Comparison of ENCODE assay signal across 2 cellular contexts in the genomic region with DNA sequence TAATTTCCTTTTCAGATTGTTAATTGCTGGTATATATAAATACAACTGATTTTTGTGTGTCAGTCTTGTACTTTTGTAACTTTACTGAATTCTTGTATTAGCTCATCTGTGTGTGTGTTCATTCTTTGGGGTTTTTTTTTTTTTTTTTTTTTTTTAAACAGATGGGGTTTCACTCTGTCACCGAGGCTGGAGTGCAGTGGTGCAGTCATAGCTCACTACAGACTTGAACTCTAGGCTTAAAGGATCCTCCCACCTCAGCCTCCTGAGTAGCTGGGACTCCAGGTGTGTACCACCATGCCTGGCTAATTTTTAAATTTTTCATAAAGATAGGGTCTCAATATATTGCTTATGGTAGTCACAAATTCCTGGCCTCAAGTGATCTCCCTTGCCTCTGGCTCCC.
TF ChIP-seq lines count a peak whose summit lies in the region.

No MANE protein-coding gene starts in this region.

TF ChIP-seq in GM23338, 12 proteins besides CTCF, POLR2A, EP300 and RAD21 (continues in another document):
- no peak for TF ChIP-seq JUNB (IDR thresholded peaks at IDR 0.05; ENCODE audit: unreplicated experiment)
- TF ChIP-seq STAT1 (IDR thresholded peaks at IDR 0.05; ENCODE audit: unreplicated experiment): no peak
- no peak for TF ChIP-seq ZNF114 (CRISPR knock-in tag; IDR thresholded peaks at IDR 0.05)
- TF ChIP-seq CREB1 (CRISPR knock-in tag; IDR thresholded peaks at IDR 0.05; ENCODE audit: low read depth): no peak
- TF ChIP-seq, protein P1, sequence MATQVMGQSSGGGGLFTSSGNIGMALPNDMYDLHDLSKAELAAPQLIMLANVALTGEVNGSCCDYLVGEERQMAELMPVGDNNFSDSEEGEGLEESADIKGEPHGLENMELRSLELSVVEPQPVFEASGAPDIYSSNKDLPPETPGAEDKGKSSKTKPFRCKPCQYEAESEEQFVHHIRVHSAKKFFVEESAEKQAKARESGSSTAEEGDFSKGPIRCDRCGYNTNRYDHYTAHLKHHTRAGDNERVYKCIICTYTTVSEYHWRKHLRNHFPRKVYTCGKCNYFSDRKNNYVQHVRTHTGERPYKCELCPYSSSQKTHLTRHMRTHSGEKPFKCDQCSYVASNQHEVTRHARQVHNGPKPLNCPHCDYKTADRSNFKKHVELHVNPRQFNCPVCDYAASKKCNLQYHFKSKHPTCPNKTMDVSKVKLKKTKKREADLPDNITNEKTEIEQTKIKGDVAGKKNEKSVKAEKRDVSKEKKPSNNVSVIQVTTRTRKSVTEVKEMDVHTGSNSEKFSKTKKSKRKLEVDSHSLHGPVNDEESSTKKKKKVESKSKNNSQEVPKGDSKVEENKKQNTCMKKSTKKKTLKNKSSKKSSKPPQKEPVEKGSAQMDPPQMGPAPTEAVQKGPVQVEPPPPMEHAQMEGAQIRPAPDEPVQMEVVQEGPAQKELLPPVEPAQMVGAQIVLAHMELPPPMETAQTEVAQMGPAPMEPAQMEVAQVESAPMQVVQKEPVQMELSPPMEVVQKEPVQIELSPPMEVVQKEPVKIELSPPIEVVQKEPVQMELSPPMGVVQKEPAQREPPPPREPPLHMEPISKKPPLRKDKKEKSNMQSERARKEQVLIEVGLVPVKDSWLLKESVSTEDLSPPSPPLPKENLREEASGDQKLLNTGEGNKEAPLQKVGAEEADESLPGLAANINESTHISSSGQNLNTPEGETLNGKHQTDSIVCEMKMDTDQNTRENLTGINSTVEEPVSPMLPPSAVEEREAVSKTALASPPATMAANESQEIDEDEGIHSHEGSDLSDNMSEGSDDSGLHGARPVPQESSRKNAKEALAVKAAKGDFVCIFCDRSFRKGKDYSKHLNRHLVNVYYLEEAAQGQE (IDR thresholded peaks at IDR 0.05; ENCODE audit: unreplicated experiment): no peak
- no peak for TF ChIP-seq NANOG (IDR thresholded peaks at IDR 0.05; ENCODE audit: borderline replicate concordance)
- TF ChIP-seq EZH2phosphoT487 (IDR thresholded peaks at IDR 0.05; ENCODE audit: unreplicated experiment): no peak
- TF ChIP-seq EZH2 (IDR thresholded peaks at IDR 0.05; ENCODE audit: low read depth, unreplicated experiment): no peak
- no peak for TF ChIP-seq ZNF331 (CRISPR knock-in tag; IDR thresholded peaks at IDR 0.05; ENCODE audit: low read depth)
- TF ChIP-seq ETS1 (IDR thresholded peaks at IDR 0.05): no peak
- TF ChIP-seq POLR2AphosphoS5 (IDR thresholded peaks at IDR 0.05; ENCODE audit: low read depth): no peak

TF ChIP-seq in SK-N-SH, 30 proteins besides CTCF, POLR2A, EP300 and RAD21:
- TF ChIP-seq, protein P1 (IDR thresholded peaks at IDR 0.05; ENCODE audit: low read depth, low read length): no peak
- TF ChIP-seq FOSL2 (IDR thresholded peaks at IDR 0.05; ENCODE audit: borderline replicate concordance, low read depth): no peak
- TF ChIP-seq SMC3 (IDR thresholded peaks at IDR 0.05; ENCODE audit: low read depth, low read length): no peak
- no peak for TF ChIP-seq YY1 (IDR thresholded peaks at IDR 0.05; ENCODE audit: low read depth)
- no peak for TF ChIP-seq JUND (IDR thresholded peaks at IDR 0.05)
- no peak for TF ChIP-seq PBX3 (IDR thresholded peaks at IDR 0.05)
- TF ChIP-seq GATA2 (CRISPR knock-in tag; IDR thresholded peaks at IDR 0.05): no peak
- TF ChIP-seq SIN3A (IDR thresholded peaks at IDR 0.05; ENCODE audit: borderline replicate concordance, low read depth, low read length): no peak
- TF ChIP-seq USF2 (IDR thresholded peaks at IDR 0.05; ENCODE audit: borderline replicate concordance, low read depth, low read length): no peak
- TF ChIP-seq ELF1 (IDR thresholded peaks at IDR 0.05): no peak
- TF ChIP-seq TAF1 (IDR thresholded peaks at IDR 0.05; ENCODE audit: borderline replicate concordance, low read depth, low read length): no peak
- TF ChIP-seq NRF1 (IDR thresholded peaks at IDR 0.05; ENCODE audit: low read depth, low read length): no peak
- no peak for TF ChIP-seq TEAD4 (IDR thresholded peaks at IDR 0.05; ENCODE audit: borderline replicate concordance, insufficient read depth)
- no peak for TF ChIP-seq EZH2phosphoT487 (IDR thresholded peaks at IDR 0.05; ENCODE audit: borderline replicate concordance, low read depth)
TF ChIP-seq in SK-N-SH: peak in this region for 0.
